8 cellular contexts compared by ENCODE assay signal in genomic region chr7:99504603-99505323, GRCh38. TPM values are rescaled to one million over a fixed set of nuclear protein-coding genes. Genes with fewer than 3 reads are reported as not detected.
DNase-seq lines count a peak whose midpoint lies in the region; ATAC-seq and TF ChIP-seq lines count a peak whose summit lies in the region.

ZKSCAN5 (plus strand) TSS chr7:99504662; CDS start chr7:99506045, 1,383 bp downstream.

- H3K36me3 ChIP-seq in trophoblast cell (ENCODE audit: control insufficient read depth in 1 of 2, insufficient read depth in 2 of 2, low read length in 2 of 2): peaks cover 0 to 3% of the 10 kb centered on the region in 2 experiments
- no peaks in the 10 kb centered on the region for H3K36me3 ChIP-seq in transverse colon

- peak within 1 kb of the TSS; percentile 93 for H3K18ac ChIP-seq in trophoblast cell (ENCODE audit: low read length)

- peaks cover 7% of the 10 kb centered on the region for H3K79me2 ChIP-seq in trophoblast cell (ENCODE audit: control insufficient read depth, insufficient read depth, low read length, poor library complexity)

- peak within 1 kb of the TSS; percentile 97 for H3K27ac Mint-ChIP-seq in activated naive CD8-positive, alpha-beta T cell treated with anti-CD3 and anti-CD28 coated beads, Interleukin-2, amount 50 U/mL, for 24 hours

- ATAC-seq in HG02763 (IDR thresholded peaks at IDR 0.05; ENCODE audit: unreplicated experiment): peak; percentile 84
- ATAC-seq in activated naive CD8-positive, alpha-beta T cell treated with anti-CD3 and anti-CD28 coated beads, Interleukin-2, amount 50 U/mL, for 24 hours: peak; percentile 76

- H3K4me1 Mint-ChIP-seq in activated naive CD8-positive, alpha-beta T cell treated with anti-CD3 and anti-CD28 coated beads, Interleukin-2, amount 50 U/mL, for 24 hours: peaks cover 35% of the 10 kb centered on the region

- peak within 1 kb of the TSS; percentile 99 for H4K8ac ChIP-seq in trophoblast cell (ENCODE audit: low read depth, low read length)

- no peak for TF ChIP-seq EP300 in transverse colon (IDR thresholded peaks at IDR 0.05; ENCODE audit: low read depth)

- peak within 1 kb of the TSS; percentile 76 for H2BK120ac ChIP-seq in trophoblast cell (ENCODE audit: insufficient read depth, low read length, poor library complexity)

- H2BK5ac ChIP-seq in trophoblast cell (ENCODE audit: low read depth, low read length, poor library complexity): peak within 1 kb of the TSS; percentile 93

- intact Hi-C loops in cardiac septum (cut with DNase I) (no loop called here), transverse colon (cut with DNase I; ENCODE audit: low total_unique reads) (no loop called here)

- H2AK5ac ChIP-seq in trophoblast cell (ENCODE audit: low read length): peak within 1 kb of the TSS; percentile 9

- peak within 1 kb of the TSS; percentile 92 for H3K9ac ChIP-seq in trophoblast cell (ENCODE audit: low read length)

- no peaks in the 10 kb centered on the region for H3K27me3 Mint-ChIP-seq in activated naive CD8-positive, alpha-beta T cell treated with anti-CD3 and anti-CD28 coated beads, Interleukin-2, amount 50 U/mL, for 24 hours

- peak within 1 kb of the TSS; percentile 96 for H4K91ac ChIP-seq in trophoblast cell (ENCODE audit: low read depth, low read length)

- peaks cover 7% of the 10 kb centered on the region for H3K36me3 Mint-ChIP-seq in activated naive CD8-positive, alpha-beta T cell treated with anti-CD3 and anti-CD28 coated beads, Interleukin-2, amount 50 U/mL, for 24 hours (ENCODE audit: low read depth)

- H3K27ac ChIP-seq in trophoblast cell (ENCODE audit: low read depth, low read length) (peak within 1 kb of the TSS; percentile 91), transverse colon (peak within 1 kb of the TSS; percentile 89 to 98 (median 90))

- peaks cover 4% of the 10 kb centered on the region for H3K9me3 Mint-ChIP-seq in activated naive CD8-positive, alpha-beta T cell treated with anti-CD3 and anti-CD28 coated beads, Interleukin-2, amount 50 U/mL, for 24 hours

- H3K4me2 ChIP-seq in trophoblast cell (ENCODE audit: low read length): peak within 1 kb of the TSS; percentile 73

- TF ChIP-seq POLR2A in transverse colon (IDR thresholded peaks at IDR 0.05): peak; percentile 81

- peak within 1 kb of the TSS; percentile 97 for H3K4me3 Mint-ChIP-seq in activated naive CD8-positive, alpha-beta T cell treated with anti-CD3 and anti-CD28 coated beads, Interleukin-2, amount 50 U/mL, for 24 hours

- peaks cover 13% of the 10 kb centered on the region for H3K79me1 ChIP-seq in trophoblast cell (ENCODE audit: low read length)

- H3K14ac ChIP-seq in trophoblast cell (ENCODE audit: low read length): peak within 1 kb of the TSS; percentile 94

- peaks cover 7 to 10% of the 10 kb centered on the region in 2 experiments for H3K4me1 ChIP-seq in trophoblast cell (ENCODE audit: control insufficient read depth in 1 of 2, insufficient read depth in 2 of 2, low read length in 2 of 2)
- peaks cover 11 to 37% (median 29%) of the 10 kb centered on the region in 4 donors for H3K4me1 ChIP-seq in transverse colon

- H2BK12ac ChIP-seq in trophoblast cell (ENCODE audit: low read length): no peak within 1 kb of the TSS

- no peak within 1 kb of the TSS for H3K23ac ChIP-seq in trophoblast cell (ENCODE audit: low read length)

- peak within 1 kb of the TSS; percentile 88 for H4K12ac ChIP-seq in trophoblast cell (ENCODE audit: low read depth, low read length)

- peak within 1 kb of the TSS; percentile 92 for H3K4ac ChIP-seq in trophoblast cell (ENCODE audit: low read depth, low read length)

- in situ Hi-C loops in transverse colon (cut with MboI; ENCODE audit: low pct_ligation_motif_present in 1 of 4, low pct_unique_long_range_greater_than_20kb in 1 of 4, low sequenced_read_pairs in 3 of 4): loop anchor here in 1 of 4 donors (10.0 kb wide), 1 partner anchor 50 kb away; the partner anchor contains the start of genes FAM200A and ZNF655

- TF ChIP-seq CTCF in GM12875 (IDR thresholded peaks at IDR 0.05; ENCODE audit: borderline replicate concordance, insufficient read depth, low read depth, low read length) (no peak), transverse colon (IDR thresholded peaks at IDR 0.05) (peak in 1 of 5 experiments; percentile 13)

- H2AFZ ChIP-seq in trophoblast cell (ENCODE audit: insufficient read depth, low read length, poor library complexity): peak within 1 kb of the TSS; percentile 85

- no peaks in the 10 kb centered on the region for H3K9me3 ChIP-seq in trophoblast cell (ENCODE audit: insufficient read depth, low read depth, low read length)
- no peaks in the 10 kb centered on the region for H3K9me3 ChIP-seq in transverse colon

- no CpG with 5 or more reads among the region's 53 CpGs for WGBS in trophoblast cell (ENCODE audit: extremely low coverage, insufficient coverage, insufficient read length)
- WGBS in transverse colon (ENCODE audit: low coverage in 1 of 2), 2 donors: 0% methylated on average over 2 to 53 of the region's 53 CpGs

- DNase-seq in NCI-H1417 treated with DMSO at 0.1 percent for 48 hours (lab: John Stamatoyannopoulos, UW) (peak; percentile 93), SW 1271 (lab: John Stamatoyannopoulos, UW) (peak; percentile 83 to 96), cardiac septum (ENCODE audit: low spot score) (peak; percentile 100), trophoblast cell (peak; percentile 91 to 94), transverse colon (peak; percentile 99)
- peak; percentile 97 for DNase-seq in activated naive CD8-positive, alpha-beta T cell treated with anti-CD3 and anti-CD28 coated beads, Interleukin-2, amount 50 U/mL, for 24 hours

- H3K4me3 ChIP-seq in GM12875 (ENCODE audit: low read depth, low read length) (peak within 1 kb of the TSS; percentile 77), trophoblast cell (ENCODE audit: low read depth, low read length) (peak within 1 kb of the TSS; percentile 91), transverse colon (peak within 1 kb of the TSS; percentile 59 to 88 (median 78))

- H3K27me3 ChIP-seq in trophoblast cell (ENCODE audit: insufficient read depth, low read length): no peaks in the 10 kb centered on the region
- H3K27me3 ChIP-seq in transverse colon: no peaks in the 10 kb centered on the region

RNA-seq across cellular contexts. Expression of gene ZKSCAN5, which starts in this region (rescaled TPM):
- total RNA-seq in cardiac septum: 7.0 TPM
- 7.8 and 8.4 TPM in 2 replicates for polyA plus RNA-seq in trophoblast cell (2013)
- total RNA-seq in transverse colon: 1 to 10 TPM; 4.5 to 8.7 (median 5.9) TPM

Comparison
In these comparisons a context has a peak if more than half of its experiments do, and no peak if none do; other contexts are left out.
1. Peak in every context shown above with its lines: DNase-seq, ATAC-seq, H3K4me3 ChIP-seq and H3K27ac ChIP-seq.